ENCODE assay signal across 1 cellular context in genomic region chr7:121953164-121953563, GRCh38.
TF ChIP-seq lines count a peak whose summit lies in the region.

No MANE protein-coding gene starts in this region.

TF ChIP-seq in H1, 55 proteins besides CTCF, POLR2A, EP300 and RAD21 (continued from another document):
- TF ChIP-seq JUND (IDR thresholded peaks at IDR 0.05; ENCODE audit: low read length) (0 out of 2 replicates have a peak, but pooled peaks have one; percentile 32), CBX8 (IDR thresholded peaks at IDR 0.05; ENCODE audit: borderline replicate concordance, low read depth, low read length) (no peak), CEBPB (IDR thresholded peaks at IDR 0.05; ENCODE audit: low read depth, low read length) (peak; percentile 85), ZNF274 (IDR thresholded peaks at IDR 0.05; ENCODE audit: borderline replicate concordance, extremely low read depth, low read length) (no peak), MAFK (IDR thresholded peaks at IDR 0.05; ENCODE audit: low read depth, low read length) (no peak)
TF ChIP-seq in H1: peak in this region for 2.
